ENCODE assay signal across 8 cellular contexts in genomic region chr15:68817304-68818087, GRCh38.
DNase-seq lines count a peak whose midpoint lies in the region; ATAC-seq lines count a peak whose summit lies in the region.

No MANE protein-coding gene starts in this region.

- peak; percentile 70 for DNase-seq in CMK (ENCODE audit: low read depth)
- DNase-seq in NCI-H146 treated with DMSO at 0.1 percent for 48 hours (lab: John Stamatoyannopoulos, UW; ENCODE audit: unreplicated experiment) = peak; percentile 16
- peak; percentile 75 for DNase-seq in central memory CD4-positive, alpha-beta T cell
- DNase-seq in kidney glomerular epithelial cell (lab: John Stamatoyannopoulos, UW) = peak; percentile 56
- peak; percentile 16 to 55 for DNase-seq in stimulated activated CD4-positive, alpha-beta T cell treated with anti-CD3 and anti-CD28 coated beads, Interleukin-1b, Interleukin-23, amount 100 ng/mL, for 1 hour (ENCODE audit: low read depth in 2 of 2)

- ATAC-seq in GM21528 (IDR thresholded peaks at IDR 0.05; ENCODE audit: low FRiP score, unreplicated experiment) = peak; percentile 34
- peak; percentile 40 to 42 for ATAC-seq in activated CD4-positive, CD25-positive, alpha-beta regulatory T cell treated with anti-CD3 and anti-CD28 coated beads, Interleukin-2, amount 50 U/mL, for 24 hours
- ATAC-seq in HG03196 (IDR thresholded peaks at IDR 0.05; ENCODE audit: unreplicated experiment) = no peak

Comparison
In these comparisons a context has a peak if more than half of its experiments do, and no peak if none do; other contexts are left out.
1. DNase-seq: peak in every context shown above with its lines; median percentile 75 in central memory CD4-positive, alpha-beta T cell; 70 in CMK; 56 in kidney glomerular epithelial cell; 36 in stimulated activated CD4-positive, alpha-beta T cell treated with anti-CD3 and anti-CD28 coated beads, Interleukin-1b, Interleukin-23, amount 100 ng/mL, for 1 hour; 16 in NCI-H146 treated with DMSO at 0.1 percent for 48 hours.